Comparison of ENCODE assay signal across 36 cellular contexts in genomic region chr21:17552410-17552809, GRCh38. TPM values are rescaled to one million over a fixed set of nuclear protein-coding genes. Genes with fewer than 3 reads are reported as not detected.
"Had no signal": no experiment of that assay in that cellular context is flagged by ENCODE, and none has a peak within 500 bp of the region (broad histone marks: within the 10 kb centered on the region; RNA-seq: fewer than 3 reads in every experiment).

No MANE protein-coding gene starts in this region.

- DNase-seq: Karpas-422, Kasumi-1, MG63, MM.1S, MV-4-11, NCI-H1048, NCI-H1092, NCI-H1092 treated with DMSO at 0.1 percent for 48 hours, NCI-H1105, NCI-H1105 treated with DMSO at 0.1 percent for 48 hours, NCI-H1417, NCI-H1417 treated with DMSO at 0.1 percent for 48 hours, NCI-H1436, NCI-H1436 treated with DMSO at 0.1 percent for 48 hours, NCI-H146, NCI-H1694, NCI-H1694 treated with DMSO at 0.1 percent for 48 hours, NCI-H187, NCI-H187 treated with DMSO at 0.1 percent for 48 hours, NCI-H1930, NCI-H2029, NCI-H2029 treated with DMSO at 0.1 percent for 48 hours, NCI-H2081, NCI-H2081 treated with DMSO at 0.1 percent for 48 hours, NCI-H2107, NCI-H2171, NCI-H2171 treated with DMSO at 0.1 percent for 48 hours, NCI-H2227 treated with DMSO at 0.1 percent for 48 hours, NCI-H226, NCI-H345, NCI-H446, NCI-H446 treated with DMSO at 0.1 percent for 48 hours, NCI-H510A, NCI-H510A treated with DMSO at 0.1 percent for 48 hours, NCI-H524 had no signal

- H3K4me3 ChIP-seq: MG63 had no signal

- H3K27me3 ChIP-seq: MG63 had no signal

- H3K36me3 ChIP-seq: MG63 had no signal

- H3K9me3 ChIP-seq: MG63 had no signal

RNA-seq across cellular contexts. Expression of gene CXADR, which starts 39.6 kb away (rescaled TPM):
- total RNA-seq: LHCN-M2 had no signal
